1 cellular context compared by ENCODE assay signal in the genomic region with DNA sequence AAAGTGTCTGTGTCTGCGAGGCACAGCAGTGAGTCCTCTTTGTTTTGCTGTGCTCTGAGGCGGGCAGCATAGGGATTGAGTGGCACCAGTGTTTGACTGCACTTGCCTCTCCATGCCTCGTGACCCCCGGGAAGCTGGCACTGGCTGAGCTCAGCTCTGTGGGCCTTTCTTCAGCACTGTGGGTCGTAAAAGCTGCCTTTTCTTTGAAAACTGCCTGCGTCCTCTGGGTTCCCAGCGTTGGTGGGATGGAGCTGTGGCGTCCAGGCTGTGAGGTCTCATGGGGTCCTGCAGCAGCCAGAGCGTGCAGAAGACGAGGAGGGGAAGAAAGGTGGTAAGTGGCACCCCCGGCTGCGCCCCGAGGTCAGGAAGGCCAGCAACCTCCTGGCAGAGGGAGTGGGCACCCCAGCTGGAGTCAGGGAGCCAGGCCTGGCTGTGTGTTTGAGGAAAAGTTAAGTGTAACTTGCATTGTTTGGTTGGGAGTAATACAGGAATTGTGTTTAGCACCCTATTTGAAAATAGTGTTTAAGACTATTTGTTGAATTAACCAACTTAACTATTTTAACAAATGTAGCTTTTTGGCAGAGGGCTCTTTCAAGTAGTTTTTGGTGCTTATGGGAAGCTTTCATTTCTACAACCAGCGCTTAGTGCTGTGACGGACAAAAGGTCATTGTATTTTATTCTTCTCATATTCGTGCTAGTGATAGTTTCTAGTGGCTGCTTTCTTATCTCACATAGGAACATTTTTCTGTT.
TF ChIP-seq lines count a peak whose summit lies in the region.

No MANE protein-coding gene starts in this region.

TF ChIP-seq in SK-N-SH, 30 proteins besides CTCF, POLR2A, EP300 and RAD21 (continued from another document):
- TF ChIP-seq, protein P1, sequence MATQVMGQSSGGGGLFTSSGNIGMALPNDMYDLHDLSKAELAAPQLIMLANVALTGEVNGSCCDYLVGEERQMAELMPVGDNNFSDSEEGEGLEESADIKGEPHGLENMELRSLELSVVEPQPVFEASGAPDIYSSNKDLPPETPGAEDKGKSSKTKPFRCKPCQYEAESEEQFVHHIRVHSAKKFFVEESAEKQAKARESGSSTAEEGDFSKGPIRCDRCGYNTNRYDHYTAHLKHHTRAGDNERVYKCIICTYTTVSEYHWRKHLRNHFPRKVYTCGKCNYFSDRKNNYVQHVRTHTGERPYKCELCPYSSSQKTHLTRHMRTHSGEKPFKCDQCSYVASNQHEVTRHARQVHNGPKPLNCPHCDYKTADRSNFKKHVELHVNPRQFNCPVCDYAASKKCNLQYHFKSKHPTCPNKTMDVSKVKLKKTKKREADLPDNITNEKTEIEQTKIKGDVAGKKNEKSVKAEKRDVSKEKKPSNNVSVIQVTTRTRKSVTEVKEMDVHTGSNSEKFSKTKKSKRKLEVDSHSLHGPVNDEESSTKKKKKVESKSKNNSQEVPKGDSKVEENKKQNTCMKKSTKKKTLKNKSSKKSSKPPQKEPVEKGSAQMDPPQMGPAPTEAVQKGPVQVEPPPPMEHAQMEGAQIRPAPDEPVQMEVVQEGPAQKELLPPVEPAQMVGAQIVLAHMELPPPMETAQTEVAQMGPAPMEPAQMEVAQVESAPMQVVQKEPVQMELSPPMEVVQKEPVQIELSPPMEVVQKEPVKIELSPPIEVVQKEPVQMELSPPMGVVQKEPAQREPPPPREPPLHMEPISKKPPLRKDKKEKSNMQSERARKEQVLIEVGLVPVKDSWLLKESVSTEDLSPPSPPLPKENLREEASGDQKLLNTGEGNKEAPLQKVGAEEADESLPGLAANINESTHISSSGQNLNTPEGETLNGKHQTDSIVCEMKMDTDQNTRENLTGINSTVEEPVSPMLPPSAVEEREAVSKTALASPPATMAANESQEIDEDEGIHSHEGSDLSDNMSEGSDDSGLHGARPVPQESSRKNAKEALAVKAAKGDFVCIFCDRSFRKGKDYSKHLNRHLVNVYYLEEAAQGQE (IDR thresholded peaks at IDR 0.05; ENCODE audit: low read depth, low read length), result no peak
- TF ChIP-seq, protein P2, sequence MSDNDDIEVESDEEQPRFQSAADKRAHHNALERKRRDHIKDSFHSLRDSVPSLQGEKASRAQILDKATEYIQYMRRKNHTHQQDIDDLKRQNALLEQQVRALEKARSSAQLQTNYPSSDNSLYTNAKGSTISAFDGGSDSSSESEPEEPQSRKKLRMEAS (IDR thresholded peaks at IDR 0.05; ENCODE audit: low read depth), result no peak
- no peak for TF ChIP-seq RCOR1 (IDR thresholded peaks at IDR 0.05; ENCODE audit: low read length)
- TF ChIP-seq SIN3A (IDR thresholded peaks at IDR 0.05; ENCODE audit: borderline replicate concordance, low read depth, low read length), result no peak
- no peak for TF ChIP-seq YY1 (IDR thresholded peaks at IDR 0.05; ENCODE audit: low read depth)
- TF ChIP-seq TEAD4 (IDR thresholded peaks at IDR 0.05; ENCODE audit: borderline replicate concordance, insufficient read depth), result no peak
- TF ChIP-seq SMC3 (IDR thresholded peaks at IDR 0.05; ENCODE audit: low read depth, low read length), result no peak
- TF ChIP-seq, protein P3, sequence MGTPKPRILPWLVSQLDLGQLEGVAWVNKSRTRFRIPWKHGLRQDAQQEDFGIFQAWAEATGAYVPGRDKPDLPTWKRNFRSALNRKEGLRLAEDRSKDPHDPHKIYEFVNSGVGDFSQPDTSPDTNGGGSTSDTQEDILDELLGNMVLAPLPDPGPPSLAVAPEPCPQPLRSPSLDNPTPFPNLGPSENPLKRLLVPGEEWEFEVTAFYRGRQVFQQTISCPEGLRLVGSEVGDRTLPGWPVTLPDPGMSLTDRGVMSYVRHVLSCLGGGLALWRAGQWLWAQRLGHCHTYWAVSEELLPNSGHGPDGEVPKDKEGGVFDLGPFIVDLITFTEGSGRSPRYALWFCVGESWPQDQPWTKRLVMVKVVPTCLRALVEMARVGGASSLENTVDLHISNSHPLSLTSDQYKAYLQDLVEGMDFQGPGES (IDR thresholded peaks at IDR 0.05; ENCODE audit: low read depth, low read length), result no peak
- no peak for TF ChIP-seq TAF1 (IDR thresholded peaks at IDR 0.05; ENCODE audit: borderline replicate concordance, low read depth, low read length)
- TF ChIP-seq FOXM1 (IDR thresholded peaks at IDR 0.05; ENCODE audit: low read depth), result no peak
- no peak for TF ChIP-seq GATA2 (CRISPR knock-in tag; IDR thresholded peaks at IDR 0.05)
- no peak for TF ChIP-seq JUND (IDR thresholded peaks at IDR 0.05)
- TF ChIP-seq, protein P4, sequence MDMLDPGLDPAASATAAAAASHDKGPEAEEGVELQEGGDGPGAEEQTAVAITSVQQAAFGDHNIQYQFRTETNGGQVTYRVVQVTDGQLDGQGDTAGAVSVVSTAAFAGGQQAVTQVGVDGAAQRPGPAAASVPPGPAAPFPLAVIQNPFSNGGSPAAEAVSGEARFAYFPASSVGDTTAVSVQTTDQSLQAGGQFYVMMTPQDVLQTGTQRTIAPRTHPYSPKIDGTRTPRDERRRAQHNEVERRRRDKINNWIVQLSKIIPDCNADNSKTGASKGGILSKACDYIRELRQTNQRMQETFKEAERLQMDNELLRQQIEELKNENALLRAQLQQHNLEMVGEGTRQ (IDR thresholded peaks at IDR 0.05; ENCODE audit: borderline replicate concordance, low read depth, low read length), result no peak
